16 cellular contexts compared by ENCODE assay signal in genomic region chr14:96660667-96661066, GRCh38.
"Had no signal": no experiment of that assay in that cellular context is flagged by ENCODE, and none has a peak within 500 bp of the region (broad histone marks: within the 10 kb centered on the region; RNA-seq: fewer than 3 reads in every experiment).

No MANE protein-coding gene starts in this region.

- H3K4me3 ChIP-seq: ascending aorta, heart right ventricle, pancreas, thoracic aorta had no signal

- DNase-seq: activated B cell treated with CpG ODN at 0.5 μM for 24 hours; activated CD4-positive, alpha-beta T cell treated with anti-CD3 and anti-CD28 coated beads for 48 hours; activated CD8-positive, alpha-beta memory T cell treated with anti-CD3 and anti-CD28 coated beads, Interleukin-2, amount 50 U/mL, for 4 hours; activated CD8-positive, alpha-beta T cell treated with anti-CD3 and anti-CD28 coated beads for 36 hours; activated naive CD4-positive, alpha-beta T cell treated with Interleukin-2 at 50 U/mL for 16 hours; activated naive CD8-positive, alpha-beta T cell treated with anti-CD3 and anti-CD28 coated beads, Interleukin-2, amount 50 U/mL, for 24 hours; effector memory CD4-positive, alpha-beta T cell; heart right ventricle; left colon; naive B cell; pancreas; stimulated activated CD4-positive, alpha-beta T cell treated with anti-CD3 and anti-CD28 coated beads, Interleukin-1b, Interleukin-23, amount 100 ng/mL, for 48 hours; T-helper 17 cell had no signal

- H3K4me1 Mint-ChIP-seq: activated B cell treated with CpG ODN at 0.5 μM for 24 hours; activated naive CD8-positive, alpha-beta T cell treated with anti-CD3 and anti-CD28 coated beads, Interleukin-2, amount 50 U/mL, for 24 hours; T-helper 17 cell had no signal

- H3K9me3 ChIP-seq: pancreas had no signal

- H3K4me3 Mint-ChIP-seq: activated B cell treated with CpG ODN at 0.5 μM for 24 hours; activated CD8-positive, alpha-beta T cell treated with anti-CD3 and anti-CD28 coated beads for 36 hours; activated naive CD8-positive, alpha-beta T cell treated with anti-CD3 and anti-CD28 coated beads, Interleukin-2, amount 50 U/mL, for 24 hours; dendritic cell treated with granulocyte-macrophage colony-stimulating factor and Interleukin-4, amounts not matched to agents 40 ng/mL and 50 ng/mL, for 4 days; naive B cell; T-helper 17 cell had no signal

- H3K27ac ChIP-seq: ascending aorta, heart right ventricle, pancreas, thoracic aorta had no signal

- H3K4me1 ChIP-seq: ascending aorta, heart right ventricle had no signal

- ATAC-seq: activated CD8-positive, alpha-beta T cell treated with anti-CD3 and anti-CD28 coated beads for 36 hours; activated naive CD8-positive, alpha-beta T cell treated with anti-CD3 and anti-CD28 coated beads, Interleukin-2, amount 50 U/mL, for 24 hours; heart right ventricle; left colon; T-helper 17 cell had no signal

- H3K36me3 ChIP-seq: ascending aorta, heart right ventricle, pancreas, thoracic aorta had no signal

- H3K27ac Mint-ChIP-seq: activated B cell treated with CpG ODN at 0.5 μM for 24 hours; activated CD8-positive, alpha-beta T cell treated with anti-CD3 and anti-CD28 coated beads for 36 hours; activated naive CD8-positive, alpha-beta T cell treated with anti-CD3 and anti-CD28 coated beads, Interleukin-2, amount 50 U/mL, for 24 hours; dendritic cell treated with granulocyte-macrophage colony-stimulating factor and Interleukin-4, amounts not matched to agents 40 ng/mL and 50 ng/mL, for 4 days; T-helper 17 cell had no signal

- H3K9me3 Mint-ChIP-seq: dendritic cell treated with granulocyte-macrophage colony-stimulating factor and Interleukin-4, amounts not matched to agents 40 ng/mL and 50 ng/mL, for 4 days had no signal

- H3K27me3 ChIP-seq: ascending aorta, pancreas had no signal
